ENCODE assay signal across 9 cellular contexts in genomic region chr10:79871729-79872128, GRCh38. TPM values are rescaled to one million over a fixed set of nuclear protein-coding genes. Genes with fewer than 3 reads are reported as not detected.
"Had no signal": no experiment of that assay in that cellular context is flagged by ENCODE, and none has a peak within 500 bp of the region (broad histone marks: within the 10 kb centered on the region; RNA-seq: fewer than 3 reads in every experiment).

No MANE protein-coding gene starts in this region.

RNA-seq across cellular contexts. Expression of gene NUTM2E, which starts 45.2 kb away (rescaled TPM):
- total RNA-seq: activated naive CD4-positive, alpha-beta T cell treated with anti-CD3 and anti-CD28 coated beads, Interleukin-2, amount 50 U/mL, for 72 hours; activated naive CD8-positive, alpha-beta T cell treated with anti-CD3 and anti-CD28 coated beads for 36 hours; activated T-cell treated with anti-CD3 and anti-CD28 coated beads, Interleukin-2, amount 50 U/mL, for 72 hours; activated T-helper 1 cell treated with anti-CD3 and anti-CD28 coated beads, Interleukin-12 subunit alpha, Interleukin-12 subunit beta, Interleukin-2, Interleukin-4 antibody, amounts not matched to agents 30 ng/mL and 10 ng/mL and 1 ng/mL, durations not matched to agents 14 hours and 24 hours and 36 hours; aorta; ascending aorta; bronchial epithelial cell; cardiac muscle cell; cardiac septum had no signal
- polyA plus RNA-seq: aorta, cardiac muscle cell had no signal
